ENCODE assay signal across 12 cellular contexts in the genomic region with DNA sequence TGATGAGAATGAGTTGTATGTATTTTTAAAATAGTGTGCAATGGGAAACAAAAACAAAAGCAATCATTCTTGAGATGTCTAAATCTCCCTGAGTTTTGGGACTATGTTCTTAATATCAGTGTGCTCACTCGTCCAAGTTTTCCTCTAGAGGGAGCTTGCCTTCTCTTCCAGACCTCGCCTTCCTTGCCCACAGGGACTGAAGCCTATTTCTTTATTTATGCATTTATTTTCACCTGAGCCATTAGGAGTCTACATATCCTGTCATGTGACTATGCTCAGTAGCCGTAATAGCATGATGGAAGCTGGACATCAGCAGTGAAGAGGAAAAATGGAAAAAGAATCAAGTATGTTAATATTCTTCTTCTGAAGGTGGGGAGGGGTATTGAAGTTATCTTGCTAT.
DNase-seq lines count a peak whose midpoint lies in the region; TF ChIP-seq lines count a peak whose summit lies in the region.
"Had no signal": no experiment of that assay in that cellular context is flagged by ENCODE, and none has a peak within 500 bp of the region (broad histone marks: within the 10 kb centered on the region; RNA-seq: fewer than 3 reads in every experiment).

No MANE protein-coding gene starts in this region.

- H3K9me3 Mint-ChIP-seq in endothelial cell (ENCODE audit: unreplicated experiment) = peaks cover 4% of the 10 kb centered on the region
- H3K9me3 Mint-ChIP-seq: T-helper 1 cell treated with Interleukin-12 subunit alpha and Interleukin-12 subunit beta and Interleukin-4 antibody, amounts not matched to agents 30 μg/mL and 1 μg/mL, for 36 hours had no signal

- H3K27ac Mint-ChIP-seq in endothelial cell (ENCODE audit: unreplicated experiment) = no peak overlapping the region
- H3K27ac Mint-ChIP-seq: T-helper 1 cell treated with Interleukin-12 subunit alpha and Interleukin-12 subunit beta and Interleukin-4 antibody, amounts not matched to agents 30 μg/mL and 1 μg/mL, for 36 hours had no signal

- no peak overlapping the region for H3K4me3 ChIP-seq in epithelial cell of esophagus (ENCODE audit: low read length)
- H3K4me3 ChIP-seq: colonic mucosa, prostate gland, vagina had no signal

- peaks cover 6% of the 10 kb centered on the region for H3K36me3 Mint-ChIP-seq in endothelial cell (ENCODE audit: low read depth, unreplicated experiment)

- H3K4me3 Mint-ChIP-seq in endothelial cell (ENCODE audit: unreplicated experiment) = no peak overlapping the region
- H3K4me3 Mint-ChIP-seq: T-helper 1 cell treated with Interleukin-12 subunit alpha and Interleukin-12 subunit beta and Interleukin-4 antibody, amounts not matched to agents 30 μg/mL and 1 μg/mL, for 36 hours had no signal

- no peaks in the 10 kb centered on the region for H3K27me3 Mint-ChIP-seq in endothelial cell (ENCODE audit: unreplicated experiment)

- H3K4me1 Mint-ChIP-seq in endothelial cell (ENCODE audit: unreplicated experiment) = no peaks in the 10 kb centered on the region

- TF ChIP-seq CTCF in epithelial cell of esophagus (IDR thresholded peaks at IDR 0.05; ENCODE audit: insufficient read depth, low read depth, low read length, missing control alignments) (peak; percentile 54), endothelial cell (IDR thresholded peaks at IDR 0.05; ENCODE audit: unreplicated experiment) (no peak)

- DNase-seq in NCI-H146 (lab: John Stamatoyannopoulos, UW) = peak; percentile 14
- DNase-seq in NCI-H146 treated with DMSO at 0.1 percent for 48 hours (lab: John Stamatoyannopoulos, UW; ENCODE audit: unreplicated experiment) = no peak
- peak; percentile 47 to 62 for DNase-seq in NCI-H524 (lab: John Stamatoyannopoulos, UW)
- DNase-seq in epithelial cell of esophagus (ENCODE audit: low read depth) = peak; percentile 22
- peak; percentile 20 for DNase-seq in putamen (ENCODE audit: low spot score)
- no peak for DNase-seq in NCI-H1694 (lab: John Stamatoyannopoulos, UW)
- DNase-seq in endothelial cell (ENCODE audit: low spot score) = no peak
- DNase-seq in OCI-M2 (lab: John Stamatoyannopoulos, UW; ENCODE audit: unreplicated experiment) = no peak
- DNase-seq: colonic mucosa had no signal

Comparison
In these comparisons a context has a peak if more than half of its experiments do, and no peak if none do; other contexts are left out.
1. DNase-seq: peak in NCI-H146 (single experiment), NCI-H524 (2 of 2), epithelial cell of esophagus (single experiment) and putamen (single experiment); none in NCI-H146 treated with DMSO at 0.1 percent for 48 hours (single experiment), NCI-H1694 (single experiment), endothelial cell (single experiment) and OCI-M2 (single experiment).